Comparison of ENCODE assay signal across 7 cellular contexts in genomic region chr2:29921560-29921915, GRCh38. TPM values are rescaled to one million over a fixed set of nuclear protein-coding genes. Genes with fewer than 3 reads are reported as not detected.
A peak's percentile ranks its signal among the peaks of the same experiment; 100 is the strongest.
DNase-seq lines count a peak whose midpoint lies in the region; ATAC-seq, FAIRE-seq and TF ChIP-seq lines count a peak whose summit lies in the region.

TSS of gene ALK (minus strand) at chr2:29921586. CDS start at chr2:29920659, 927 bp downstream.

- no peaks in the 10 kb centered on the region for H3K36me3 ChIP-seq in HepG2 (replicated peaks in 1 of 2; ENCODE audit: control insufficient read depth in 1 of 2, insufficient read depth in 2 of 2, low read length in 2 of 2)

- no peaks in the 10 kb centered on the region for H3K79me2 ChIP-seq in HepG2 (ENCODE audit: insufficient read depth, low read length)

- CTCF ChIA-PET in HepG2 (lab: Yijun Ruan, JAX; ENCODE audit: low intra/inter-chr PET ratio, low total read pairs) = interaction anchor here (2.6 kb wide), 1 partner anchor 151 kb away, joined by 24 read pairs; no protein-coding TSS in a partner anchor

- whole genome bisulfite sequencing in HepG2 (ENCODE audit: low lambda C conversion rate) = 52% methylated on average over 6 of the region's 27 CpGs

- no TSS peak for BruUV-seq in HepG2 (replicated peaks; lab: Mats Ljungman, UMichigan)

- no peak within 1 kb of the TSS for H3K9ac ChIP-seq in HepG2 (ENCODE audit: insufficient read depth, low read depth, low read length)

- H2AFZ ChIP-seq in HepG2 (ENCODE audit: low read length) = no peak within 1 kb of the TSS

- H3K27me3 ChIP-seq in dorsolateral prefrontal cortex (peaks cover 0 to 33% (median 5%) of the 10 kb centered on the region in 45 donors), HepG2 (ENCODE audit: control insufficient read depth in 1 of 2, insufficient read depth in 2 of 2, low read length in 2 of 2) (peaks cover 0 to 12% of the 10 kb centered on the region in 2 experiments; a peak in 3 of 5 replicates)

- FAIRE-seq in HepG2 (lab: Jason Lieb, UNC) = no peak

- DNase-seq in NCI-H2196 treated with DMSO at 0.1 percent for 48 hours (lab: John Stamatoyannopoulos, UW; ENCODE audit: unreplicated experiment) (peak; percentile 80), dorsolateral prefrontal cortex (peak; percentile 63 to 93 (median 90)), HepG2 (ENCODE audit: low spot score) (peak; percentile 13)
- DNase-seq in activated CD4-positive, alpha-beta T cell treated with anti-CD3 and anti-CD28 coated beads, Interleukin-2, amount 50 U/mL, for 24 hours (ENCODE audit: low read depth in 1 of 2, low spot score in 1 of 2) = peak; percentile 4 to 41
- peak; percentile 57 for DNase-seq in stimulated activated CD4-positive, alpha-beta T cell treated with anti-CD3 and anti-CD28 coated beads, Interleukin-4, amount 100 ng/mL, for 1 hour

- H3K4me2 ChIP-seq in HepG2 (ENCODE audit: low read depth, low read length) = no peak within 1 kb of the TSS

- POLR2A ChIA-PET in HepG2 (lab: Yijun Ruan, JAX) = no interaction called here

- peak in 19 of 56 donors; percentile 6 to 50 (median 24) for TF ChIP-seq CTCF in dorsolateral prefrontal cortex (IDR thresholded peaks at IDR 0.05 in 54 of 56, conservative IDR thresholded peaks at IDR 0.05 in 2 of 56; ENCODE audit: low read depth in 1 of 56, partially characterized antibody in 56 of 56)
- no peak for TF ChIP-seq CTCF in HepG2 (CRISPR knock-in tag; IDR thresholded peaks at IDR 0.05)

- H3K4me1 ChIP-seq in HepG2 (ENCODE audit: insufficient read depth, low read length) = no peaks in the 10 kb centered on the region

- intact Hi-C loops in dorsolateral prefrontal cortex (cut with DNase I) = loop anchor here (2.0 to 5.0 kb wide), 2 partner anchors 105 to 151 kb away; no protein-coding TSS in a partner anchor
- intact Hi-C loops in HepG2 (cut with micrococcal nuclease; ENCODE audit: unreplicated experiment) = no loop called here

- H3K4me3 ChIP-seq in dorsolateral prefrontal cortex (peak within 1 kb of the TSS; percentile 32 to 79 (median 62)), HepG2 (replicated peaks in 1 of 3; ENCODE audit: insufficient read depth in 1 of 3, low read depth in 2 of 3, low read length in 3 of 3) (no peak within 1 kb of the TSS)

- TF ChIP-seq POLR2A in HepG2 (IDR thresholded peaks at IDR 0.05; ENCODE audit: insufficient read depth in 1 of 2, low read depth in 2 of 2, low read length in 2 of 2) = no peak

- TF ChIP-seq EP300 in HepG2 (IDR thresholded peaks at IDR 0.05; ENCODE audit: low read depth in 2 of 2, low read length in 2 of 2) = no peak
- TF ChIP-seq EP300 in HepG2 (CRISPR knock-in tag; IDR thresholded peaks at IDR 0.05; ENCODE audit: borderline replicate concordance) = no peak

- in situ Hi-C loops in HepG2 (cut with HindIII; ENCODE audit: extremely low pct_ligation_motif_present, low pct_unique_long_range_greater_than_20kb) = loop anchor here (5.0 kb wide), 2 partner anchors 106 to 151 kb away; no protein-coding TSS in a partner anchor

- no peaks in the 10 kb centered on the region for H4K20me1 ChIP-seq in HepG2 (ENCODE audit: insufficient read depth, low read length)

- H3K27ac ChIP-seq in dorsolateral prefrontal cortex = peak within 1 kb of the TSS in 10 of 59 donors; percentile 5 to 51 (median 32)
- H3K27ac ChIP-seq in HepG2 (ENCODE audit: extremely low read length, insufficient read depth, low read length) = no peak within 1 kb of the TSS

- no peaks in the 10 kb centered on the region for H3K9me3 ChIP-seq in HepG2 (ENCODE audit: low read length)

- TF ChIP-seq RAD21 in HepG2 (CRISPR knock-in tag; IDR thresholded peaks at IDR 0.05) = no peak

- ATAC-seq in GM21423 (IDR thresholded peaks at IDR 0.05; ENCODE audit: unreplicated experiment) (peak; percentile 44), HepG2 (peak; percentile 76), GM21723 (IDR thresholded peaks at IDR 0.05; ENCODE audit: unreplicated experiment) (no peak)

TF ChIP-seq in HepG2, 621 proteins besides CTCF, POLR2A, EP300 and RAD21:
- TF ChIP-seq MEIS1 (CRISPR knock-in tag; IDR thresholded peaks at IDR 0.05; ENCODE audit: borderline replicate concordance) (no peak), KAT8 (CRISPR knock-in tag; IDR thresholded peaks at IDR 0.05) (no peak), ZNF605 (CRISPR knock-in tag; IDR thresholded peaks at IDR 0.05) (no peak), MTA3 (CRISPR knock-in tag; IDR thresholded peaks at IDR 0.05) (no peak)
- TF ChIP-seq, protein P1, sequence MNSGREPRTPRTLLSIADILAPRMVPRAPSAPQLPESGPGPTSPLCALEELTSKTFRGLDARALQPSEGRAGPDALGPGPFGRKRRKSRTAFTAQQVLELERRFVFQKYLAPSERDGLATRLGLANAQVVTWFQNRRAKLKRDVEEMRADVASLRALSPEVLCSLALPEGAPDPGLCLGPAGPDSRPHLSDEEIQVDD (CRISPR knock-in tag; IDR thresholded peaks at IDR 0.05; ENCODE audit: borderline replicate concordance) = no peak

RNA-seq across cellular contexts. Expression of gene ALK, which starts in this region (rescaled TPM):
- total RNA-seq in dorsolateral prefrontal cortex (1 to 10 TPM; 3.3 to 9.8 (median 5.5) TPM), HepG2 (2016; rRNA removed; fragmentation: Illumina TruSeq; extraction: Trizol) (not detected in 2 replicates)
- not detected in 2 replicates for total RNA-seq in HepG2 (2016; cell fraction: cytosol; rRNA removed; fragmentation: Illumina TruSeq; extraction: Trizol; ENCODE audit: low read depth)
- not detected in 2 replicates for total RNA-seq in HepG2 (2016; cell fraction: insoluble cytoplasmic fraction; rRNA removed; fragmentation: Illumina TruSeq; extraction: Trizol)
- total RNA-seq in HepG2 (2016; cell fraction: membrane; rRNA removed; fragmentation: Illumina TruSeq; extraction: Trizol) = not detected in 2 replicates
- total RNA-seq in HepG2 (2016; cell fraction: nucleus; rRNA removed; fragmentation: Illumina TruSeq; extraction: Trizol) = not detected in 2 replicates
- polyA plus RNA-seq in HepG2 (2011; rRNA removed) = not detected in 2 replicates
- polyA plus RNA-seq in HepG2 (2011; cell fraction: cytosol; rRNA removed) = not detected in 2 replicates
- not detected in 2 replicates for polyA plus RNA-seq in HepG2 (2011; cell fraction: nucleus; rRNA removed)
- polyA plus RNA-seq in HepG2 (2012) = not detected in 2 replicates
- polyA plus RNA-seq in HepG2 (2016; cell fraction: cytosol; fragmentation: Illumina TruSeq; extraction: Trizol; ENCODE audit: low read depth) = not detected in 2 replicates
- not detected in 2 replicates for polyA plus RNA-seq in HepG2 (2016; cell fraction: insoluble cytoplasmic fraction; fragmentation: Illumina TruSeq; extraction: Trizol; ENCODE audit: low read depth)
- not detected in 2 replicates for polyA plus RNA-seq in HepG2 (2016; cell fraction: membrane; fragmentation: Illumina TruSeq; extraction: Trizol; ENCODE audit: low read depth)
- not detected in 2 replicates for polyA plus RNA-seq in HepG2 (2016; cell fraction: nucleus; fragmentation: Illumina TruSeq; extraction: Trizol; ENCODE audit: insufficient read depth, low read depth)
- not detected in 2 replicates for polyA minus RNA-seq in HepG2 (2011; rRNA and poly(A)+ RNA removed; ENCODE audit: low replicate concordance)
- polyA minus RNA-seq in HepG2 (2011; cell fraction: cytosol; rRNA and poly(A)+ RNA removed) = not detected in 2 replicates
- polyA minus RNA-seq in HepG2 (2011; cell fraction: nucleus; rRNA and poly(A)+ RNA removed) = not detected in 2 replicates

Comparison
In these comparisons a context has a peak if more than half of its experiments do, and no peak if none do; other contexts are left out.
1. Peak in DNase-seq and ATAC-seq in HepG2; RNA of the gene not detected or under 1 TPM.
2. DNase-seq: peak in every context shown above with its lines; median percentile 90 in dorsolateral prefrontal cortex; 80 in NCI-H2196 treated with DMSO at 0.1 percent for 48 hours; 57 in stimulated activated CD4-positive, alpha-beta T cell treated with anti-CD3 and anti-CD28 coated beads, Interleukin-4, amount 100 ng/mL, for 1 hour; 22 in activated CD4-positive, alpha-beta T cell treated with anti-CD3 and anti-CD28 coated beads, Interleukin-2, amount 50 U/mL, for 24 hours; 13 in HepG2.
3. H3K4me3 ChIP-seq: peak in dorsolateral prefrontal cortex (59 of 59); none in HepG2 (0 of 3).